In the genomic region with DNA sequence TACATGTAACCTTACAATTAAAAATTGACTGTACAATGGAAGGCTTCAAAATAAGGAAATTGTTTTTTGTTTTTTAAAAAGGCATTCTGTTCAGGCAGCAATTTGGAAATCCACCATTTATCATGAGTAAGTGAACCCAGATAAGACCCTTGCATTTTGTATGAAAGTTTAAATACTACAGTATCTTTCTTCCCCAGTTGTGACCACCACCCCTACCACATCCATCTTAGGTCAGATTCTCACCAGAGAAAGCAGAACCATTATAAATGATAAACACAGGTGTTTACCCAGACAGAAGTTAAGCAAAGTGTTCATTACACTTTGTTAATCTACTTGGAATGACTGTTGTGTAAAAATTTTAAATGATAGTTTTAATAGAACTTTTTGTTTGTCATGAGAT, we compare ENCODE assay signal across 1 cellular context.
TF ChIP-seq lines count a peak whose summit lies in the region.

No MANE protein-coding gene starts in this region.

TF ChIP-seq in K562, 482 proteins besides CTCF, POLR2A, EP300 and RAD21 (continues in another document):
- TF ChIP-seq CBFA2T3 (IDR thresholded peaks at IDR 0.05): peak; percentile 70
- peak; percentile 75 for TF ChIP-seq TCF3 (CRISPR knock-in tag; IDR thresholded peaks at IDR 0.05)
- TF ChIP-seq NCOR1 (IDR thresholded peaks at IDR 0.05): 0 out of 2 replicates have a peak, but pooled peaks have one; percentile 14
- TF ChIP-seq SMARCB1 (IDR thresholded peaks at IDR 0.05; ENCODE audit: insufficient read length, low read depth): no peak
- TF ChIP-seq TARDBP (IDR thresholded peaks at IDR 0.05): no peak
- no peak for TF ChIP-seq BRCA1 (IDR thresholded peaks at IDR 0.05)
- no peak for TF ChIP-seq BRCA1 (CRISPR knock-in tag; IDR thresholded peaks at IDR 0.05)
- TF ChIP-seq C11orf30 (IDR thresholded peaks at IDR 0.05; ENCODE audit: low read depth): no peak
- no peak for TF ChIP-seq EWSR1 (IDR thresholded peaks at IDR 0.05; ENCODE audit: borderline replicate concordance, low read depth, partially characterized antibody)
- TF ChIP-seq KHSRP (IDR thresholded peaks at IDR 0.05): no peak
- peak; percentile 79; the same call in 1 of the 2 replicates for TF ChIP-seq TEAD4 (IDR thresholded peaks at IDR 0.05; ENCODE audit: low read length)
- no peak for TF ChIP-seq TEAD4 (CRISPR knock-in tag; IDR thresholded peaks at IDR 0.05; ENCODE audit: borderline replicate concordance)
- no peak for TF ChIP-seq FOXK1 (CRISPR knock-in tag; IDR thresholded peaks at IDR 0.05; ENCODE audit: borderline replicate concordance)
- no peak for TF ChIP-seq XRCC4 (IDR thresholded peaks at IDR 0.05; ENCODE audit: extremely low read depth, insufficient read depth, insufficient read length)
- TF ChIP-seq FOXM1 (IDR thresholded peaks at IDR 0.05; ENCODE audit: low read depth): no peak
- no peak for TF ChIP-seq FOXM1 (CRISPR knock-in tag; IDR thresholded peaks at IDR 0.05; ENCODE audit: low read depth)
- TF ChIP-seq CSDE1 (IDR thresholded peaks at IDR 0.05): no peak
- TF ChIP-seq PHF20 (IDR thresholded peaks at IDR 0.05; ENCODE audit: partially characterized antibody): no peak
- no peak for TF ChIP-seq DEAF1 (CRISPR knock-in tag; IDR thresholded peaks at IDR 0.05)
- no peak for TF ChIP-seq SREBF1 (IDR thresholded peaks at IDR 0.05; ENCODE audit: borderline replicate concordance, low read depth, low read length)
- TF ChIP-seq GABPA (tag; conservative IDR thresholded peaks at IDR 0.05; ENCODE audit: low read depth): no peak
- TF ChIP-seq, protein P1, sequence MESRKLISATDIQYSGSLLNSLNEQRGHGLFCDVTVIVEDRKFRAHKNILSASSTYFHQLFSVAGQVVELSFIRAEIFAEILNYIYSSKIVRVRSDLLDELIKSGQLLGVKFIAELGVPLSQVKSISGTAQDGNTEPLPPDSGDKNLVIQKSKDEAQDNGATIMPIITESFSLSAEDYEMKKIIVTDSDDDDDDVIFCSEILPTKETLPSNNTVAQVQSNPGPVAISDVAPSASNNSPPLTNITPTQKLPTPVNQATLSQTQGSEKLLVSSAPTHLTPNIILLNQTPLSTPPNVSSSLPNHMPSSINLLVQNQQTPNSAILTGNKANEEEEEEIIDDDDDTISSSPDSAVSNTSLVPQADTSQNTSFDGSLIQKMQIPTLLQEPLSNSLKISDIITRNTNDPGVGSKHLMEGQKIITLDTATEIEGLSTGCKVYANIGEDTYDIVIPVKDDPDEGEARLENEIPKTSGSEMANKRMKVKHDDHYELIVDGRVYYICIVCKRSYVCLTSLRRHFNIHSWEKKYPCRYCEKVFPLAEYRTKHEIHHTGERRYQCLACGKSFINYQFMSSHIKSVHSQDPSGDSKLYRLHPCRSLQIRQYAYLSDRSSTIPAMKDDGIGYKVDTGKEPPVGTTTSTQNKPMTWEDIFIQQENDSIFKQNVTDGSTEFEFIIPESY (CRISPR knock-in tag; IDR thresholded peaks at IDR 0.05): no peak
- peak; percentile 61 for TF ChIP-seq TAL1 (IDR thresholded peaks at IDR 0.05)
- TF ChIP-seq DNMT1 (IDR thresholded peaks at IDR 0.05): no peak
- TF ChIP-seq ZFP91 (CRISPR knock-in tag; IDR thresholded peaks at IDR 0.05): no peak
- TF ChIP-seq, protein P2, sequence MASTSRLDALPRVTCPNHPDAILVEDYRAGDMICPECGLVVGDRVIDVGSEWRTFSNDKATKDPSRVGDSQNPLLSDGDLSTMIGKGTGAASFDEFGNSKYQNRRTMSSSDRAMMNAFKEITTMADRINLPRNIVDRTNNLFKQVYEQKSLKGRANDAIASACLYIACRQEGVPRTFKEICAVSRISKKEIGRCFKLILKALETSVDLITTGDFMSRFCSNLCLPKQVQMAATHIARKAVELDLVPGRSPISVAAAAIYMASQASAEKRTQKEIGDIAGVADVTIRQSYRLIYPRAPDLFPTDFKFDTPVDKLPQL (IDR thresholded peaks at IDR 0.05; ENCODE audit: extremely low read depth, insufficient read length): no peak
- no peak for TF ChIP-seq HNRNPL (IDR thresholded peaks at IDR 0.05; ENCODE audit: low read depth, low read length)
- TF ChIP-seq KDM1A (IDR thresholded peaks at IDR 0.05): peak in 1 of 2 experiments; percentile 36; a peak in 1 of 4 replicates
- no peak for TF ChIP-seq ARNT (IDR thresholded peaks at IDR 0.05)
- TF ChIP-seq PURB (CRISPR knock-in tag; IDR thresholded peaks at IDR 0.05; ENCODE audit: low read depth): no peak
- TF ChIP-seq ZKSCAN3 (CRISPR knock-in tag; IDR thresholded peaks at IDR 0.05): no peak
- TF ChIP-seq, protein P3, sequence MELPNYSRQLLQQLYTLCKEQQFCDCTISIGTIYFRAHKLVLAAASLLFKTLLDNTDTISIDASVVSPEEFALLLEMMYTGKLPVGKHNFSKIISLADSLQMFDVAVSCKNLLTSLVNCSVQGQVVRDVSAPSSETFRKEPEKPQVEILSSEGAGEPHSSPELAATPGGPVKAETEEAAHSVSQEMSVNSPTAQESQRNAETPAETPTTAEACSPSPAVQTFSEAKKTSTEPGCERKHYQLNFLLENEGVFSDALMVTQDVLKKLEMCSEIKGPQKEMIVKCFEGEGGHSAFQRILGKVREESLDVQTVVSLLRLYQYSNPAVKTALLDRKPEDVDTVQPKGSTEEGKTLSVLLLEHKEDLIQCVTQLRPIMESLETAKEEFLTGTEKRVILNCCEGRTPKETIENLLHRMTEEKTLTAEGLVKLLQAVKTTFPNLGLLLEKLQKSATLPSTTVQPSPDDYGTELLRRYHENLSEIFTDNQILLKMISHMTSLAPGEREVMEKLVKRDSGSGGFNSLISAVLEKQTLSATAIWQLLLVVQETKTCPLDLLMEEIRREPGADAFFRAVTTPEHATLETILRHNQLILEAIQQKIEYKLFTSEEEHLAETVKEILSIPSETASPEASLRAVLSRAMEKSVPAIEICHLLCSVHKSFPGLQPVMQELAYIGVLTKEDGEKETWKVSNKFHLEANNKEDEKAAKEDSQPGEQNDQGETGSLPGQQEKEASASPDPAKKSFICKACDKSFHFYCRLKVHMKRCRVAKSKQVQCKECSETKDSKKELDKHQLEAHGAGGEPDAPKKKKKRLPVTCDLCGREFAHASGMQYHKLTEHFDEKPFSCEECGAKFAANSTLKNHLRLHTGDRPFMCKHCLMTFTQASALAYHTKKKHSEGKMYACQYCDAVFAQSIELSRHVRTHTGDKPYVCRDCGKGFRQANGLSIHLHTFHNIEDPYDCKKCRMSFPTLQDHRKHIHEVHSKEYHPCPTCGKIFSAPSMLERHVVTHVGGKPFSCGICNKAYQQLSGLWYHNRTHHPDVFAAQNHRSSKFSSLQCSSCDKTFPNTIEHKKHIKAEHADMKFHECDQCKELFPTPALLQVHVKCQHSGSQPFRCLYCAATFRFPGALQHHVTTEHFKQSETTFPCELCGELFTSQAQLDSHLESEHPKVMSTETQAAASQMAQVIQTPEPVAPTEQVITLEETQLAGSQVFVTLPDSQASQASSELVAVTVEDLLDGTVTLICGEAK (IDR thresholded peaks at IDR 0.05): no peak
- TF ChIP-seq, protein P3 (CRISPR knock-in tag; IDR thresholded peaks at IDR 0.05): no peak
- TF ChIP-seq, protein P4, sequence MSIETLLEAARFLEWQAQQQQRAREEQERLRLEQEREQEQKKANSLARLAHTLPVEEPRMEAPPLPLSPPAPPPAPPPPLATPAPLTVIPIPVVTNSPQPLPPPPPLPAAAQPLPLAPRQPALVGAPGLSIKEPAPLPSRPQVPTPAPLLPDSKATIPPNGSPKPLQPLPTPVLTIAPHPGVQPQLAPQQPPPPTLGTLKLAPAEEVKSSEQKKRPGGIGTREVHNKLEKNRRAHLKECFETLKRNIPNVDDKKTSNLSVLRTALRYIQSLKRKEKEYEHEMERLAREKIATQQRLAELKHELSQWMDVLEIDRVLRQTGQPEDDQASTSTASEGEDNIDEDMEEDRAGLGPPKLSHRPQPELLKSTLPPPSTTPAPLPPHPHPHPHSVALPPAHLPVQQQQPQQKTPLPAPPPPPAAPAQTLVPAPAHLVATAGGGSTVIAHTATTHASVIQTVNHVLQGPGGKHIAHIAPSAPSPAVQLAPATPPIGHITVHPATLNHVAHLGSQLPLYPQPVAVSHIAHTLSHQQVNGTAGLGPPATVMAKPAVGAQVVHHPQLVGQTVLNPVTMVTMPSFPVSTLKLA (conservative IDR thresholded peaks at IDR 0.05): no peak
- TF ChIP-seq BACH1 (tag; IDR thresholded peaks at IDR 0.05): no peak
- no peak for TF ChIP-seq ZC3H4 (CRISPR knock-in tag; IDR thresholded peaks at IDR 0.05; ENCODE audit: borderline replicate concordance)
- TF ChIP-seq ARID1B (IDR thresholded peaks at IDR 0.05): peak; percentile 59
- peak; percentile 23; the same call in 1 of the 2 replicates for TF ChIP-seq DPF2 (IDR thresholded peaks at IDR 0.05)
- no peak for TF ChIP-seq ZNF785 (CRISPR knock-in tag; IDR thresholded peaks at IDR 0.05)
- peak; percentile 35; the same call in 1 of the 2 replicates for TF ChIP-seq CBFA2T2 (conservative IDR thresholded peaks at IDR 0.05)
- no peak for TF ChIP-seq KLF16 (IDR thresholded peaks at IDR 0.05)
- no peak for TF ChIP-seq IFI16 (CRISPR knock-in tag; IDR thresholded peaks at IDR 0.05)
- no peak; the same call in 1 of the 2 replicates for TF ChIP-seq PML (IDR thresholded peaks at IDR 0.05; ENCODE audit: low read length)
- TF ChIP-seq ZNF232 (CRISPR knock-in tag; IDR thresholded peaks at IDR 0.05): no peak
- no peak for TF ChIP-seq ZFPM2 (CRISPR knock-in tag; IDR thresholded peaks at IDR 0.05)
